Comparison of ENCODE assay signal across 8 cellular contexts in genomic region chr14:68843471-68844209, GRCh38. TPM values are rescaled to one million over a fixed set of nuclear protein-coding genes. Genes with fewer than 3 reads are reported as not detected.
DNase-seq lines count a peak whose midpoint lies in the region; ATAC-seq and TF ChIP-seq lines count a peak whose summit lies in the region.

No MANE protein-coding gene starts in this region.

- H3K4me1 Mint-ChIP-seq in T-helper 2 cell treated with Interferon-gamma antibody and Interleukin-4, amounts not matched to agents 5 μg/mL and 100 μg/mL, for 36 hours (ENCODE audit: low read depth), result peaks cover 11% of the 10 kb centered on the region

- H3K36me3 Mint-ChIP-seq in T-helper 2 cell treated with Interferon-gamma antibody and Interleukin-4, amounts not matched to agents 5 μg/mL and 100 μg/mL, for 36 hours (ENCODE audit: low read depth), result no peaks in the 10 kb centered on the region

- H3K27ac Mint-ChIP-seq in T-helper 2 cell treated with Interferon-gamma antibody and Interleukin-4, amounts not matched to agents 5 μg/mL and 100 μg/mL, for 36 hours, result no peak overlapping the region

- no peaks in the 10 kb centered on the region for H3K9me3 ChIP-seq in uterus

- H3K27ac ChIP-seq in uterus, result peak overlapping the region; percentile 80 to 87

- DNase-seq in NCI-H1105 (lab: John Stamatoyannopoulos, UW) (peak; percentile 68), amygdala (lab: John Stamatoyannopoulos, UW) (peak in 44 of 56 donors; percentile 6 to 79 (median 32)), hepatic stellate cell (ENCODE audit: low spot score) (peak; percentile 68), retinal pigment epithelial cell (ENCODE audit: low read depth) (peak; percentile 22), uterus (peak; percentile 84 to 86)
- DNase-seq in T-helper 2 cell treated with Interferon-gamma antibody and Interleukin-4, amounts not matched to agents 5 μg/mL and 100 μg/mL, for 36 hours (ENCODE audit: low spot score), result peak; percentile 57

- no peak for ATAC-seq in HG03139 (IDR thresholded peaks at IDR 0.05; ENCODE audit: unreplicated experiment)

- no peaks in the 10 kb centered on the region for H3K27me3 ChIP-seq in uterus

- intact Hi-C loops in uterus (cut with DNase I; ENCODE audit: low total_unique reads), result no loop called here

- peaks cover 0 to 5% of the 10 kb centered on the region in 2 donors for H3K4me1 ChIP-seq in uterus

- H3K4me3 ChIP-seq in retinal pigment epithelial cell (ENCODE audit: low read length) (peak overlapping the region; percentile 29), uterus (peak overlapping the region; percentile 32 to 39)

- TF ChIP-seq CTCF in GM12874 (IDR thresholded peaks at IDR 0.05; ENCODE audit: insufficient read depth, low read depth, low read length) (peak; percentile 89), retinal pigment epithelial cell (conservative IDR thresholded peaks at IDR 0.05; ENCODE audit: low read depth, low read length) (peak; percentile 95), uterus (IDR thresholded peaks at IDR 0.05) (peak; percentile 84 to 94 (median 88))

- H3K36me3 ChIP-seq in uterus, result no peaks in the 10 kb centered on the region

- H3K27me3 Mint-ChIP-seq in T-helper 2 cell treated with Interferon-gamma antibody and Interleukin-4, amounts not matched to agents 5 μg/mL and 100 μg/mL, for 36 hours (ENCODE audit: low read depth), result peaks cover 7% of the 10 kb centered on the region

- peaks cover 7% of the 10 kb centered on the region for H3K9me3 Mint-ChIP-seq in T-helper 2 cell treated with Interferon-gamma antibody and Interleukin-4, amounts not matched to agents 5 μg/mL and 100 μg/mL, for 36 hours

- H3K4me3 Mint-ChIP-seq in T-helper 2 cell treated with Interferon-gamma antibody and Interleukin-4, amounts not matched to agents 5 μg/mL and 100 μg/mL, for 36 hours, result peak overlapping the region; percentile 55

- no peak for TF ChIP-seq POLR2A in uterus (IDR thresholded peaks at IDR 0.05)

RNA-seq across cellular contexts. Expression of gene ZFP36L1, which starts 50.8 kb away (rescaled TPM):
- 100 to 1,000 TPM; 170 to 564 (median 315) TPM for total RNA-seq in uterus

Comparison
In these comparisons a context has a peak if more than half of its experiments do, and no peak if none do; other contexts are left out.
1. DNase-seq: peak in every context shown above with its lines; median percentile 85 in uterus; 68 in NCI-H1105; 68 in hepatic stellate cell; 57 in T-helper 2 cell treated with Interferon-gamma antibody and Interleukin-4, amounts not matched to agents 5 μg/mL and 100 μg/mL, for 36 hours; 32 in amygdala; 22 in retinal pigment epithelial cell.